ENCODE assay signal across 15 cellular contexts in genomic region chr10:61176428-61176827, GRCh38.
"Had no signal": no experiment of that assay in that cellular context is flagged by ENCODE, and none has a peak within 500 bp of the region (broad histone marks: within the 10 kb centered on the region; RNA-seq: fewer than 3 reads in every experiment).

No MANE protein-coding gene starts in this region.

- H3K4me1 ChIP-seq: suprapubic skin, thyroid gland had no signal

- ATAC-seq: mucosa of descending colon; naive thymus-derived CD8-positive, alpha-beta T cell; stimulated activated effector memory CD8-positive, alpha-beta T cell treated with anti-CD3 and anti-CD28 coated beads, Interleukin-12 subunit alpha, Interleukin-12 subunit beta, amount 100 ng/mL, for 72 hours; stimulated activated naive CD8-positive, alpha-beta T cell treated with anti-CD3 and anti-CD28 coated beads, Interleukin-15, Interleukin-2, amounts not matched to agents 100 U/mL and 50 U/mL, for 24 hours had no signal

- H3K27me3 ChIP-seq: dorsolateral prefrontal cortex, suprapubic skin, thyroid gland had no signal

- H3K4me3 Mint-ChIP-seq: immature natural killer cell; naive thymus-derived CD8-positive, alpha-beta T cell; neural crest cell; stimulated activated effector memory CD8-positive, alpha-beta T cell treated with anti-CD3 and anti-CD28 coated beads, Interleukin-12 subunit alpha, Interleukin-12 subunit beta, amount 100 ng/mL, for 72 hours; type B pancreatic cell had no signal

- H3K4me3 ChIP-seq: dorsolateral prefrontal cortex, mucosa of descending colon, suprapubic skin, thyroid gland had no signal

- H3K36me3 ChIP-seq: suprapubic skin, thyroid gland had no signal

- H3K36me3 Mint-ChIP-seq: naive thymus-derived CD8-positive, alpha-beta T cell; stimulated activated effector memory CD8-positive, alpha-beta T cell treated with anti-CD3 and anti-CD28 coated beads, Interleukin-12 subunit alpha, Interleukin-12 subunit beta, amount 100 ng/mL, for 72 hours; type B pancreatic cell had no signal

- H3K27ac Mint-ChIP-seq: immature natural killer cell; naive thymus-derived CD8-positive, alpha-beta T cell; stimulated activated effector memory CD8-positive, alpha-beta T cell treated with anti-CD3 and anti-CD28 coated beads, Interleukin-12 subunit alpha, Interleukin-12 subunit beta, amount 100 ng/mL, for 72 hours; type B pancreatic cell had no signal

- H3K9me3 ChIP-seq: mucosa of descending colon, suprapubic skin, thyroid gland had no signal

- H3K27ac ChIP-seq: suprapubic skin, thyroid gland had no signal

- H3K9me3 Mint-ChIP-seq: immature natural killer cell; naive thymus-derived CD8-positive, alpha-beta T cell; neural crest cell had no signal

- H3K4me1 Mint-ChIP-seq: immature natural killer cell; naive thymus-derived CD8-positive, alpha-beta T cell; neural crest cell; stimulated activated effector memory CD8-positive, alpha-beta T cell treated with anti-CD3 and anti-CD28 coated beads, Interleukin-12 subunit alpha, Interleukin-12 subunit beta, amount 100 ng/mL, for 72 hours had no signal

- DNase-seq: cortex of kidney; dorsolateral prefrontal cortex; effector CD8-positive, alpha-beta T cell; immature natural killer cell; mucosa of descending colon; naive thymus-derived CD8-positive, alpha-beta T cell; posterior cingulate gyrus; stimulated activated CD4-positive, alpha-beta T cell treated with anti-CD3 and anti-CD28 coated beads, Interleukin-4, amount 100 ng/mL, for 1 hour; stimulated activated CD8-positive, alpha-beta memory T cell treated with anti-CD3 and anti-CD28 coated beads, Interleukin-4, amount 100 ng/mL, for 48 hours; stimulated activated naive CD8-positive, alpha-beta T cell treated with anti-CD3 and anti-CD28 coated beads, Interleukin-15, Interleukin-2, amounts not matched to agents 100 U/mL and 50 U/mL, for 24 hours; thyroid gland had no signal
